In genomic region chr20:6014957-6015356, GRCh38 we compare ENCODE assay signal across 43 cellular contexts. TPM values are rescaled to one million over a fixed set of nuclear protein-coding genes. Genes with fewer than 3 reads are reported as not detected.
"Had no signal": no experiment of that assay in that cellular context is flagged by ENCODE, and none has a peak within 500 bp of the region (broad histone marks: within the 10 kb centered on the region; RNA-seq: fewer than 3 reads in every experiment).

No MANE protein-coding gene starts in this region.

- H3K4me3 ChIP-seq: adrenal gland, body of pancreas, breast epithelium, PC-9 had no signal

- H3K4me1 ChIP-seq: body of pancreas, breast epithelium had no signal

- H3K27me3 ChIP-seq: adrenal gland, body of pancreas, breast epithelium had no signal

- ATAC-seq: activated T-cell treated with anti-CD3 and anti-CD28 coated beads, Interleukin-2, amount 50 U/mL, for 72 hours; activated T-helper 17 cell treated with anti-CD3 and anti-CD28 coated beads, Interleukin-2, amount 50 U/mL, for 72 hours; body of pancreas; Right ventricle myocardium inferior; SK-N-SH treated with all-trans-retinoic acid at 6 μM for 48 hours had no signal

- H3K27me3 Mint-ChIP-seq: activated B cell treated with CpG ODN at 0.5 μM for 24 hours; activated CD4-positive, alpha-beta memory T cell treated with anti-CD3 and anti-CD28 coated beads for 36 hours; activated naive CD8-positive, alpha-beta T cell treated with anti-CD3 and anti-CD28 coated beads, Interleukin-2, amount 10 ng/mL, durations not matched to agents 7 days and 5 days; activated T-helper 17 cell treated with anti-CD3 and anti-CD28 coated beads, Interleukin-2, amount 50 U/mL, for 72 hours had no signal

- H3K4me3 Mint-ChIP-seq: activated B cell treated with CpG ODN at 0.5 μM for 24 hours; activated CD4-positive, alpha-beta memory T cell treated with anti-CD3 and anti-CD28 coated beads for 36 hours; activated naive CD8-positive, alpha-beta T cell treated with anti-CD3 and anti-CD28 coated beads, Interleukin-2, amount 10 ng/mL, durations not matched to agents 7 days and 5 days; activated T-cell treated with anti-CD3 and anti-CD28 coated beads, Interleukin-2, amount 50 U/mL, for 72 hours; activated T-helper 17 cell treated with anti-CD3 and anti-CD28 coated beads, Interleukin-2, amount 50 U/mL, for 72 hours had no signal

- H3K27ac ChIP-seq: adrenal gland, body of pancreas, breast epithelium, PC-9, RWPE1, VCaP had no signal

- DNase-seq: activated B cell treated with CpG ODN at 0.5 μM for 24 hours; activated CD4-positive, alpha-beta memory T cell treated with anti-CD3 and anti-CD28 coated beads for 36 hours; activated CD4-positive, alpha-beta T cell treated with anti-CD3 and anti-CD28 coated beads for 4 hours; activated CD4-positive, alpha-beta T cell treated with anti-CD3 and anti-CD28 coated beads, Interleukin-2, amount 50 U/mL, for 1 hour; activated CD4-positive, CD25-positive, alpha-beta regulatory T cell treated with anti-CD3 and anti-CD28 coated beads, Interleukin-2, amount 50 U/mL, for 72 hours; activated CD8-positive, alpha-beta memory T cell treated with anti-CD3 and anti-CD28 coated beads, Interleukin-2, amount 50 U/mL, for 4 hours; activated effector memory CD4-positive, alpha-beta T cell treated with anti-CD3 and anti-CD28 coated beads, Interleukin-2, amount 50 U/mL, for 16 hours; activated naive CD4-positive, alpha-beta T cell; activated naive CD4-positive, alpha-beta T cell treated with anti-CD3 and anti-CD28 coated beads, Interleukin-2, amount 50 U/mL, for 16 hours; activated naive CD8-positive, alpha-beta T cell treated with anti-CD3 and anti-CD28 coated beads, Interleukin-2, amount 10 ng/mL, durations not matched to agents 7 days and 5 days; activated T-cell treated with anti-CD3 and anti-CD28 coated beads, Interleukin-2, amount 50 U/mL, for 72 hours; adrenal gland; body of pancreas; caudate nucleus; Karpas-422; KBM-7; MM.1S; MV-4-11; NCI-H1092; NCI-H1436 treated with DMSO at 0.1 percent for 48 hours; NCI-H1694 treated with DMSO at 0.1 percent for 48 hours; NCI-H2029 treated with DMSO at 0.1 percent for 48 hours; NCI-H2107; NCI-H2171; NCI-H510A; NCI-H526; NCI-H748 treated with DMSO at 0.1 percent for 48 hours; NK-92 treated with Interleukin-12 subunit alpha and Interleukin-12 subunit beta, amount 100 ng/mL, for 24 hours; PC-9; SIG-M5; T-helper 1 cell; T-helper 2 cell; T-helper 9 cell had no signal

- H3K27ac Mint-ChIP-seq: activated B cell treated with CpG ODN at 0.5 μM for 24 hours; activated CD4-positive, alpha-beta memory T cell treated with anti-CD3 and anti-CD28 coated beads for 36 hours; activated naive CD8-positive, alpha-beta T cell treated with anti-CD3 and anti-CD28 coated beads, Interleukin-2, amount 10 ng/mL, durations not matched to agents 7 days and 5 days; activated T-cell treated with anti-CD3 and anti-CD28 coated beads, Interleukin-2, amount 50 U/mL, for 72 hours; activated T-helper 17 cell treated with anti-CD3 and anti-CD28 coated beads, Interleukin-2, amount 50 U/mL, for 72 hours had no signal

- H2AFZ ChIP-seq: PC-9 had no signal

- FAIRE-seq: astrocyte, RCC 7860 had no signal

- H3K9me3 ChIP-seq: adrenal gland, body of pancreas, breast epithelium had no signal

- H3K9me3 Mint-ChIP-seq: activated B cell treated with CpG ODN at 0.5 μM for 24 hours; activated CD4-positive, alpha-beta memory T cell treated with anti-CD3 and anti-CD28 coated beads for 36 hours; activated naive CD8-positive, alpha-beta T cell treated with anti-CD3 and anti-CD28 coated beads, Interleukin-2, amount 10 ng/mL, durations not matched to agents 7 days and 5 days; activated T-cell treated with anti-CD3 and anti-CD28 coated beads, Interleukin-2, amount 50 U/mL, for 72 hours; activated T-helper 17 cell treated with anti-CD3 and anti-CD28 coated beads, Interleukin-2, amount 50 U/mL, for 72 hours had no signal

- H3K4me2 ChIP-seq: PC-9 had no signal

- H3K4me1 Mint-ChIP-seq: activated B cell treated with CpG ODN at 0.5 μM for 24 hours had no signal

RNA-seq across cellular contexts. Expression of gene LRRN4, which starts 38.9 kb away (rescaled TPM):
- total RNA-seq: activated B cell treated with CpG ODN at 0.5 μM for 24 hours; activated CD4-positive, alpha-beta memory T cell treated with anti-CD3 and anti-CD28 coated beads for 36 hours; activated naive CD8-positive, alpha-beta T cell treated with anti-CD3 and anti-CD28 coated beads, Interleukin-2, amount 10 ng/mL, durations not matched to agents 7 days and 5 days; activated T-cell treated with anti-CD3 and anti-CD28 coated beads, Interleukin-2, amount 50 U/mL, for 72 hours; activated T-helper 17 cell treated with anti-CD3 and anti-CD28 coated beads, Interleukin-2, amount 50 U/mL, for 72 hours; OCI-LY7; SK-MEL-5 had no signal
